ENCODE assay signal across 1 cellular context in the genomic region with DNA sequence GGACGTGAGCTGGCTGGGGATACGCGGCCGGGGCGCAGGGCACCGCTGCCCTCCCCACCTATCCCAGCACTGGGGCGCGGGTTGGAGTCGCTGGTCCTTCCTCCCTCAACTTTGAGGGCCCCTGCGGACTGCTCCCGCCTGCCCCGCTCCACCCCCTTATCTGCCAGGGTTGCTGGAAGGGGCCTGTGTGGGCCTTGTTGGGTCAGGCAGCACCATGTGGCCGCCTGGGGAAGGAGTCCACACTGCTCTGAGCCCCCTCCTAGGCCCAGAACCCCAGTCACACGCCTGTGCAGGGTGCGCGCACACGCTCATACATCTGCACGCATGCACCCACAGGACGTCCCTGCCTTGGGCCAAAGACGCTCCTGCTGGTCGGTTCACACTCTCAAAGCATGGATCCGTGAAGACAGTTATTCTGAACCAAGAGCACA.
TF ChIP-seq lines count a peak whose summit lies in the region.

No MANE protein-coding gene starts in this region.

TF ChIP-seq in IMR-90, 13 proteins besides CTCF, POLR2A, EP300 and RAD21:
- TF ChIP-seq MAZ (IDR thresholded peaks at IDR 0.05; ENCODE audit: borderline replicate concordance, low read depth, low read length), result no peak
- TF ChIP-seq RFX5 (IDR thresholded peaks at IDR 0.05; ENCODE audit: low read depth, low read length), result no peak
